9 cellular contexts compared by ENCODE assay signal in the genomic region with DNA sequence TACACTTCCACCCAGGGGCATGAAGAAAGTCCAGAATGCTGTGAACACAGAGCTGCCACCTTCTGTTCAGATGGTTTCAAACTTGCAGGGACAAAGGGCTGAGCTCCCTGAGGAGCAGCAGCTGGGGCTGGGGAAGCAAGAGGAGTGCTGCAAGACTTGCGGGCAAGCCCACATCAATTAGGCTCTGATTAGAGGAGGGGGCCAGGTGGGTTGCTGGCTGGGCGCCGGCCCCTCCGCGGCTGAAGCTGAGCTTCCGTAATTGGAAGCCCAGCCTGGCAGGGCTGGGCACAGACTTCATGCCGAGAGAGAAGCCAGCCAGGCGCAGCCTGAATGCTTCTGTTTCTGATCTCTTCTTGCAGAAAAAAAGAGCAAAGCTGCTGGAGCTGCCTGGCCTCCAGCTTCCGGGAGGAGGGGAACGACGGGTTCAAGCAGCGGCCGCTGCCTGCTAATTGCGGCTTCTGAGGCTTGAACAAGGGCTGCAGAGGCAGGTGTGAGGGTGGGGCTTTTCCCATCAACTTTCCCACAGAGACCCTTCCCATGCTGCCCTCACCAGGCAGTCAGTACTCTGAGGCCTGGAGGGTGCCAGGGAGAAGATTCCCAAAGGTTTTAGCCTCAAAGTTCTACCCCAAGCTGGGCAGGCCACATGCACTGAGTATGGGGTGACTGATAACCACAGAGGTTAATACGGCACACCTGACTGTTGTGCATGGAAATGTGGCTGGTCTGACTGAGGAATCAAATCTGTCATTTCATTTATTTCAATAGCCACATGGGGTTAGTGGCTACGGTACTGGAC.
DNase-seq lines count a peak whose midpoint lies in the region; ATAC-seq, FAIRE-seq and TF ChIP-seq lines count a peak whose summit lies in the region.
"Had no signal": no experiment of that assay in that cellular context is flagged by ENCODE, and none has a peak within 500 bp of the region (broad histone marks: within the 10 kb centered on the region; RNA-seq: fewer than 3 reads in every experiment).

No MANE protein-coding gene starts in this region.

- H3K79me2 ChIP-seq in HepG2 (ENCODE audit: insufficient read depth, low read length): no peaks in the 10 kb centered on the region

- intact Hi-C loops in HepG2 (cut with micrococcal nuclease; ENCODE audit: unreplicated experiment) (no loop called here), sciatic nerve (cut with DNase I) (no loop called here), cardiac septum (cut with DNase I) (no loop called here)

- no peak for TF ChIP-seq CTCF in WTC11 (IDR thresholded peaks at IDR 0.05)
- TF ChIP-seq CTCF in HepG2 (CRISPR knock-in tag; IDR thresholded peaks at IDR 0.05): no peak; the same call in 1 of the 2 replicates

- H4K20me1 ChIP-seq in BLaER1 (no peaks in the 10 kb centered on the region), HepG2 (ENCODE audit: insufficient read depth, low read length) (no peaks in the 10 kb centered on the region)

- H3K36me3 Mint-ChIP-seq in WTC11: no peaks in the 10 kb centered on the region

- H3K4me2 ChIP-seq in BLaER1 (peak overlapping the region; percentile 76), HepG2 (ENCODE audit: low read depth, low read length) (no peak overlapping the region)

- ATAC-seq in WTC11 (peak; percentile 11; the same call in 1 of the 2 replicates), HepG2 (no peak), HG02571 (IDR thresholded peaks at IDR 0.05; ENCODE audit: unreplicated experiment) (no peak), sciatic nerve (no peak)

- peaks cover 15% of the 10 kb centered on the region for H3K4me1 Mint-ChIP-seq in WTC11

- no peak overlapping the region for H3K27ac ChIP-seq in BLaER1
- no peak overlapping the region for H3K27ac ChIP-seq in HepG2 (ENCODE audit: extremely low read length, insufficient read depth, low read length)

- no peak overlapping the region for H2AFZ ChIP-seq in HepG2 (ENCODE audit: low read length)

- H3K27me3 ChIP-seq in BLaER1: no peaks in the 10 kb centered on the region
- peaks cover 2 to 48% of the 10 kb centered on the region in 2 experiments for H3K27me3 ChIP-seq in HepG2 (ENCODE audit: control insufficient read depth in 1 of 2, insufficient read depth in 2 of 2, low read length in 2 of 2)

- TF ChIP-seq RAD21 in HepG2 (CRISPR knock-in tag; IDR thresholded peaks at IDR 0.05): no peak

- H3K9ac ChIP-seq in BLaER1 (peak overlapping the region; percentile 9; the same call in 1 of the 2 replicates), HepG2 (ENCODE audit: insufficient read depth, low read depth, low read length) (no peak overlapping the region)

- WGBS in HepG2 (ENCODE audit: low lambda C conversion rate): 46% methylated on average over 10 of the region's 16 CpGs

- TF ChIP-seq EP300 in HepG2 (IDR thresholded peaks at IDR 0.05; ENCODE audit: low read depth in 2 of 2, low read length in 2 of 2) (no peak), HepG2 (CRISPR knock-in tag; IDR thresholded peaks at IDR 0.05; ENCODE audit: borderline replicate concordance) (no peak)

- peaks cover 27% of the 10 kb centered on the region for H3K4me1 ChIP-seq in BLaER1
- H3K4me1 ChIP-seq in HepG2 (ENCODE audit: insufficient read depth, low read length): peaks cover 11% of the 10 kb centered on the region; the same call in 1 of the 2 replicates

- H3K4me3 Mint-ChIP-seq in WTC11: no peak overlapping the region

- no peak for TF ChIP-seq POLR2A in HepG2 (IDR thresholded peaks at IDR 0.05; ENCODE audit: insufficient read depth in 1 of 2, low read depth in 2 of 2, low read length in 2 of 2)

- DNase-seq in NCI-H1105 treated with DMSO at 0.1 percent for 48 hours (lab: John Stamatoyannopoulos, UW) (peak; percentile 94), WTC11 (ENCODE audit: low spot score) (no peak), HepG2 (ENCODE audit: low spot score) (no peak), sciatic nerve (ENCODE audit: low spot score) (no peak), cardiac septum (ENCODE audit: low spot score) (no peak)
- no peak for DNase-seq in activated CD4-positive, alpha-beta T cell treated with anti-CD3 and anti-CD28 coated beads for 48 hours
- DNase-seq: stimulated activated CD4-positive, alpha-beta T cell treated with anti-CD3 and anti-CD28 coated beads, Interleukin-4, amount 100 ng/mL, for 4 hours had no signal

- no peaks in the 10 kb centered on the region for H3K9me3 Mint-ChIP-seq in WTC11

- no peaks in the 10 kb centered on the region; the same call in 1 of the 2 replicates for H3K27me3 Mint-ChIP-seq in WTC11 (ENCODE audit: low read depth)

- H3K27ac Mint-ChIP-seq in WTC11: no peak overlapping the region; the same call in 1 of the 2 replicates

- in situ Hi-C loops in HepG2 (cut with HindIII; ENCODE audit: extremely low pct_ligation_motif_present, low pct_unique_long_range_greater_than_20kb): no loop called here

- H3K4me3 ChIP-seq in BLaER1: peak overlapping the region; percentile 38; the same call in 1 of the 2 replicates
- no peak overlapping the region for H3K4me3 ChIP-seq in HepG2 (replicated peaks in 1 of 3; ENCODE audit: insufficient read depth in 1 of 3, low read depth in 2 of 3, low read length in 3 of 3)

- CTCF ChIA-PET in WTC11 (lab: Charles Lee): interaction anchor here (0.6 to 2.4 kb wide), 15 partner anchors 11 to 255 kb away, joined by 3 to 10 read pairs (median 4); a partner anchor contains a TSS
- CTCF ChIA-PET in HepG2 (lab: Yijun Ruan, JAX; ENCODE audit: low intra/inter-chr PET ratio, low total read pairs): no interaction called here

- POLR2A ChIA-PET in WTC11 (lab: Charles Lee) (interaction anchor here (0.6 to 0.7 kb wide), 2 partner anchors 21 to 114 kb away, joined by 3 to 9 read pairs; no protein-coding TSS in a partner anchor), HepG2 (lab: Yijun Ruan, JAX) (no interaction called here)

- no peaks in the 10 kb centered on the region for H3K36me3 ChIP-seq in BLaER1
- no peaks in the 10 kb centered on the region for H3K36me3 ChIP-seq in HepG2 (replicated peaks in 1 of 2; ENCODE audit: control insufficient read depth in 1 of 2, insufficient read depth in 2 of 2, low read length in 2 of 2)

- no peaks in the 10 kb centered on the region for H3K9me3 ChIP-seq in BLaER1
- no peaks in the 10 kb centered on the region for H3K9me3 ChIP-seq in HepG2 (ENCODE audit: low read length)

- BruUV-seq in HepG2 (replicated peaks; lab: Mats Ljungman, UMichigan): no TSS peak

- FAIRE-seq in HepG2 (lab: Jason Lieb, UNC): no peak

TF ChIP-seq in WTC11, 78 proteins besides CTCF, POLR2A, EP300 and RAD21 (continues in another document):
- TF ChIP-seq CBFB (CRISPR knock-in tag; IDR thresholded peaks at IDR 0.05; ENCODE audit: low read depth): no peak
- no peak for TF ChIP-seq FOXJ3 (CRISPR knock-in tag; IDR thresholded peaks at IDR 0.05; ENCODE audit: borderline replicate concordance)
- no peak for TF ChIP-seq GTF2I (CRISPR knock-in tag; conservative IDR thresholded peaks at IDR 0.05)
- TF ChIP-seq RORB (CRISPR knock-in tag; IDR thresholded peaks at IDR 0.05): no peak
- TF ChIP-seq, protein P1, sequence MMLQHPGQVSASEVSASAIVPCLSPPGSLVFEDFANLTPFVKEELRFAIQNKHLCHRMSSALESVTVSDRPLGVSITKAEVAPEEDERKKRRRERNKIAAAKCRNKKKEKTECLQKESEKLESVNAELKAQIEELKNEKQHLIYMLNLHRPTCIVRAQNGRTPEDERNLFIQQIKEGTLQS (CRISPR knock-in tag; conservative IDR thresholded peaks at IDR 0.05): no peak
- no peak for TF ChIP-seq ELF4 (CRISPR knock-in tag; IDR thresholded peaks at IDR 0.05; ENCODE audit: low read depth)
- TF ChIP-seq, protein P2, sequence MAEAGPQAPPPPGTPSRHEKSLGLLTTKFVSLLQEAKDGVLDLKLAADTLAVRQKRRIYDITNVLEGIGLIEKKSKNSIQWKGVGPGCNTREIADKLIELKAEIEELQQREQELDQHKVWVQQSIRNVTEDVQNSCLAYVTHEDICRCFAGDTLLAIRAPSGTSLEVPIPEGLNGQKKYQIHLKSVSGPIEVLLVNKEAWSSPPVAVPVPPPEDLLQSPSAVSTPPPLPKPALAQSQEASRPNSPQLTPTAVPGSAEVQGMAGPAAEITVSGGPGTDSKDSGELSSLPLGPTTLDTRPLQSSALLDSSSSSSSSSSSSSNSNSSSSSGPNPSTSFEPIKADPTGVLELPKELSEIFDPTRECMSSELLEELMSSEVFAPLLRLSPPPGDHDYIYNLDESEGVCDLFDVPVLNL (CRISPR knock-in tag; IDR thresholded peaks at IDR 0.05; ENCODE audit: borderline replicate concordance, low read depth): no peak

TF ChIP-seq in HepG2, 621 proteins besides CTCF, POLR2A, EP300 and RAD21:
- TF ChIP-seq, protein P3, sequence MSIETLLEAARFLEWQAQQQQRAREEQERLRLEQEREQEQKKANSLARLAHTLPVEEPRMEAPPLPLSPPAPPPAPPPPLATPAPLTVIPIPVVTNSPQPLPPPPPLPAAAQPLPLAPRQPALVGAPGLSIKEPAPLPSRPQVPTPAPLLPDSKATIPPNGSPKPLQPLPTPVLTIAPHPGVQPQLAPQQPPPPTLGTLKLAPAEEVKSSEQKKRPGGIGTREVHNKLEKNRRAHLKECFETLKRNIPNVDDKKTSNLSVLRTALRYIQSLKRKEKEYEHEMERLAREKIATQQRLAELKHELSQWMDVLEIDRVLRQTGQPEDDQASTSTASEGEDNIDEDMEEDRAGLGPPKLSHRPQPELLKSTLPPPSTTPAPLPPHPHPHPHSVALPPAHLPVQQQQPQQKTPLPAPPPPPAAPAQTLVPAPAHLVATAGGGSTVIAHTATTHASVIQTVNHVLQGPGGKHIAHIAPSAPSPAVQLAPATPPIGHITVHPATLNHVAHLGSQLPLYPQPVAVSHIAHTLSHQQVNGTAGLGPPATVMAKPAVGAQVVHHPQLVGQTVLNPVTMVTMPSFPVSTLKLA (IDR thresholded peaks at IDR 0.05): peak; percentile 26; the same call in 1 of the 2 replicates
- TF ChIP-seq ZNF7 (CRISPR knock-in tag; IDR thresholded peaks at IDR 0.05) (no peak), SIN3B (IDR thresholded peaks at IDR 0.05; ENCODE audit: low read length) (no peak), CAMTA2 (CRISPR knock-in tag; IDR thresholded peaks at IDR 0.05; ENCODE audit: borderline replicate concordance) (no peak), TAF1 (CRISPR knock-in tag; IDR thresholded peaks at IDR 0.05) (no peak)
TF ChIP-seq in HepG2: peak in this region for 1.
